In genomic region chr11:697028-697491, GRCh38 we compare ENCODE assay signal across 8 cellular contexts. TPM values are rescaled to one million over a fixed set of nuclear protein-coding genes. Genes with fewer than 3 reads are reported as not detected.
DNase-seq lines count a peak whose midpoint lies in the region; ATAC-seq, FAIRE-seq and TF ChIP-seq lines count a peak whose summit lies in the region.

No MANE protein-coding gene starts in this region.

- FAIRE-seq in bronchial epithelial cell (lab: Jason Lieb, UNC), result no peak

- in situ Hi-C loops in KBM-7 (cut with MboI; ENCODE audit: low pct_unique_long_range_greater_than_20kb, low sequenced_read_pairs), result loop anchor here (10.0 kb wide), 1 partner anchor 58 kb away; no protein-coding TSS in a partner anchor

- no peaks in the 10 kb centered on the region for H3K9me3 ChIP-seq in CD4-positive, CD25-positive, alpha-beta regulatory T cell (ENCODE audit: control insufficient read depth in 2 of 2, low read length in 2 of 2)
- H3K9me3 ChIP-seq in KOPT-K1 (ENCODE audit: insufficient read depth, low read length, poor library complexity, severe bottlenecking), result no peaks in the 10 kb centered on the region

- H3K27ac ChIP-seq in CD4-positive, CD25-positive, alpha-beta regulatory T cell (ENCODE audit: insufficient read depth, low read length, poor library complexity, severe bottlenecking), result no peak overlapping the region
- H3K27ac ChIP-seq in KOPT-K1 (ENCODE audit: low read depth, low read length, poor library complexity, severe bottlenecking), result peak overlapping the region; percentile 94

- H3K9me3 Mint-ChIP-seq in CD4-positive, CD25-positive, alpha-beta regulatory T cell, result no peaks in the 10 kb centered on the region
- no peaks in the 10 kb centered on the region for H3K9me3 Mint-ChIP-seq in natural killer cell

- H3K36me3 ChIP-seq in CD4-positive, CD25-positive, alpha-beta regulatory T cell (ENCODE audit: control insufficient read depth, insufficient read depth, low read length), result no peaks in the 10 kb centered on the region
- H3K36me3 ChIP-seq in KOPT-K1 (ENCODE audit: insufficient read depth, low read length), result peaks cover 2% of the 10 kb centered on the region; the same call in 1 of the 2 replicates
- H3K36me3 ChIP-seq in bronchial epithelial cell (ENCODE audit: control insufficient read depth, insufficient read depth, low read length), result peaks cover 7% of the 10 kb centered on the region

- ATAC-seq in CD4-positive, CD25-positive, alpha-beta regulatory T cell (ENCODE audit: low read depth in 2 of 2), result no peak
- ATAC-seq in natural killer cell (no peak), HG03520 (IDR thresholded peaks at IDR 0.05; ENCODE audit: unreplicated experiment) (no peak), HG03097 (IDR thresholded peaks at IDR 0.05; ENCODE audit: low FRiP score, unreplicated experiment) (no peak)

- DNase-seq in CD4-positive, CD25-positive, alpha-beta regulatory T cell, result no peak
- peak; percentile 92 for DNase-seq in bronchial epithelial cell (ENCODE audit: low read depth)
- no peak for DNase-seq in natural killer cell
- no peak for DNase-seq in SHP77 (lab: John Stamatoyannopoulos, UW)
- DNase-seq in KBM-7, result no peak

- H3K4me3 ChIP-seq in CD4-positive, CD25-positive, alpha-beta regulatory T cell (ENCODE audit: low read depth, low read length), result no peak overlapping the region
- no peak overlapping the region for H3K4me3 ChIP-seq in bronchial epithelial cell (ENCODE audit: low read depth, low read length)

- H3K27ac Mint-ChIP-seq in CD4-positive, CD25-positive, alpha-beta regulatory T cell, result peak overlapping the region in 2 of 3 donors; percentile 64 to 85
- H3K27ac Mint-ChIP-seq in natural killer cell, result peak overlapping the region; percentile 45 to 90

- peaks cover 4 to 37% (median 21%) of the 10 kb centered on the region in 4 donors for H3K4me1 Mint-ChIP-seq in CD4-positive, CD25-positive, alpha-beta regulatory T cell
- peaks cover 13 to 35% of the 10 kb centered on the region in 2 donors for H3K4me1 Mint-ChIP-seq in natural killer cell

- H3K27me3 Mint-ChIP-seq in CD4-positive, CD25-positive, alpha-beta regulatory T cell, result no peaks in the 10 kb centered on the region
- no peaks in the 10 kb centered on the region for H3K27me3 Mint-ChIP-seq in natural killer cell (ENCODE audit: low read depth in 2 of 2)

- no peak for TF ChIP-seq CTCF in bronchial epithelial cell (IDR thresholded peaks at IDR 0.05; ENCODE audit: insufficient read depth, low read length, severe bottlenecking)
- no peak for TF ChIP-seq CTCF in natural killer cell (IDR thresholded peaks at IDR 0.05)

- intact Hi-C loops in natural killer cell (cut with micrococcal nuclease), result loop anchor here (2.0 kb wide), 1 partner anchor 26 kb away; no protein-coding TSS in a partner anchor

- peaks cover 3% of the 10 kb centered on the region for H3K36me3 Mint-ChIP-seq in CD4-positive, CD25-positive, alpha-beta regulatory T cell
- H3K36me3 Mint-ChIP-seq in natural killer cell, result no peaks in the 10 kb centered on the region

- peaks cover 26% of the 10 kb centered on the region for H3K4me1 ChIP-seq in CD4-positive, CD25-positive, alpha-beta regulatory T cell (ENCODE audit: control insufficient read depth, insufficient read depth, low read length, poor library complexity, severe bottlenecking)

- H3K4me3 Mint-ChIP-seq in CD4-positive, CD25-positive, alpha-beta regulatory T cell, result peak overlapping the region; percentile 44 to 97 (median 80)
- H3K4me3 Mint-ChIP-seq in natural killer cell, result peak overlapping the region; percentile 57

- H3K27me3 ChIP-seq in CD4-positive, CD25-positive, alpha-beta regulatory T cell (ENCODE audit: control insufficient read depth, insufficient read depth, low read length), result no peaks in the 10 kb centered on the region
- no peaks in the 10 kb centered on the region for H3K27me3 ChIP-seq in bronchial epithelial cell (ENCODE audit: control insufficient read depth, insufficient read depth, low read length)

RNA-seq across cellular contexts. Expression of gene TMEM80, which starts 1.4 kb away (rescaled TPM):
- 26.3 TPM for total RNA-seq in CD4-positive, CD25-positive, alpha-beta regulatory T cell
- 10 to 100 TPM; 24.5 to 35.0 (median 27.0) TPM for polyA plus RNA-seq in CD4-positive, CD25-positive, alpha-beta regulatory T cell
- total RNA-seq in bronchial epithelial cell (9.0 and 28.8 TPM in 2 replicates), natural killer cell (10 to 100 TPM; 17.8 to 42.1 (median 33.0) TPM)

RNA-seq across cellular contexts. Expression of gene DEAF1, which starts 2.0 kb away (rescaled TPM):
- 84.1 TPM for total RNA-seq in CD4-positive, CD25-positive, alpha-beta regulatory T cell
- polyA plus RNA-seq in CD4-positive, CD25-positive, alpha-beta regulatory T cell, result 10 to 100 TPM; 33.5 to 46.5 (median 37.4) TPM
- total RNA-seq in bronchial epithelial cell, result 23.4 and 26.9 TPM in 2 replicates
- total RNA-seq in natural killer cell, result 10 to 100 TPM; 25.9 to 26.9 (median 26.8) TPM

RNA-seq across cellular contexts. Expression of gene EPS8L2, which starts 9.0 kb away (rescaled TPM):
- total RNA-seq in CD4-positive, CD25-positive, alpha-beta regulatory T cell, result 11.2 TPM
- 10 to 100 TPM; 17.4 to 19.4 (median 18.3) TPM for polyA plus RNA-seq in CD4-positive, CD25-positive, alpha-beta regulatory T cell
- total RNA-seq in bronchial epithelial cell, result 105 and 169 TPM in 2 replicates
- 10 to 100 TPM in 1 of 3 donors, 1 to 10 TPM in 2; 6.9 to 10.9 (median 9.3) TPM for total RNA-seq in natural killer cell

RNA-seq across cellular contexts. Expression of gene TALDO1, which starts 50.2 kb away (rescaled TPM):
- 68.3 TPM for total RNA-seq in CD4-positive, CD25-positive, alpha-beta regulatory T cell
- 100 to 1,000 TPM; 227 to 274 (median 240) TPM for polyA plus RNA-seq in CD4-positive, CD25-positive, alpha-beta regulatory T cell
- 251 and 253 TPM in 2 replicates for total RNA-seq in bronchial epithelial cell
- 10 to 100 TPM; 46.1 to 94.8 (median 55.4) TPM for total RNA-seq in natural killer cell

RNA-seq across cellular contexts. Expression of gene DRD4, which starts 60.0 kb away (rescaled TPM):
- not detected for total RNA-seq in CD4-positive, CD25-positive, alpha-beta regulatory T cell
- not detected for polyA plus RNA-seq in CD4-positive, CD25-positive, alpha-beta regulatory T cell
- total RNA-seq in bronchial epithelial cell (0.13 TPM in 1 of 2 replicates, not detected in the other), natural killer cell (1 to 10 TPM in 1 of 3 donors, under 1 TPM in 2; 0.49 to 1.2 (median 0.61) TPM)
